Comparison of ENCODE assay signal across 8 cellular contexts in genomic region chr4:184734758-184735157, GRCh38. TPM values are rescaled to one million over a fixed set of nuclear protein-coding genes. Genes with fewer than 3 reads are reported as not detected.
A peak's percentile ranks its signal among the peaks of the same experiment; 100 is the strongest.
DNase-seq lines count a peak whose midpoint lies in the region; ATAC-seq, FAIRE-seq and TF ChIP-seq lines count a peak whose summit lies in the region.

No MANE protein-coding gene starts in this region.

- CTCF ChIA-PET in HepG2 (lab: Yijun Ruan, JAX; ENCODE audit: low intra/inter-chr PET ratio, low total read pairs) = no interaction called here

- no peaks in the 10 kb centered on the region for H3K27me3 Mint-ChIP-seq in activated T-cell treated with anti-CD3 and anti-CD28 coated beads, Interleukin-2, amount 50 U/mL, for 72 hours (ENCODE audit: low read depth)

- intact Hi-C loops in HepG2 (cut with micrococcal nuclease; ENCODE audit: unreplicated experiment) = loop anchor here (10.0 kb wide), 1 partner anchor 470 kb away; no protein-coding TSS in a partner anchor
- intact Hi-C loops in testis (cut with DNase I; ENCODE audit: low total_unique reads) = no loop called here

- WGBS in HepG2 (ENCODE audit: low lambda C conversion rate) = 31% methylated on average over 6 of the region's 6 CpGs
- 39 to 47% methylated on average over 6 of the region's 6 CpGs for WGBS in testis, 2 donors

- FAIRE-seq in HepG2 (lab: Jason Lieb, UNC) = no peak

- peak overlapping the region; percentile 79 for H3K4me2 ChIP-seq in HepG2 (ENCODE audit: low read depth, low read length)

- H3K27ac Mint-ChIP-seq in activated T-cell treated with anti-CD3 and anti-CD28 coated beads, Interleukin-2, amount 50 U/mL, for 72 hours = no peak overlapping the region
- peak overlapping the region; percentile 94 to 99 for H3K27ac Mint-ChIP-seq in activated naive CD4-positive, alpha-beta T cell treated with anti-CD3 and anti-CD28 coated beads, Interleukin-2, amount 50 U/mL, for 72 hours

- H4K20me1 ChIP-seq in HepG2 (ENCODE audit: insufficient read depth, low read length) = no peaks in the 10 kb centered on the region

- TSS peak; percentile 94 for BruUV-seq in HepG2 (replicated peaks; lab: Mats Ljungman, UMichigan)

- H3K4me3 ChIP-seq in HepG2 (replicated peaks in 1 of 3; ENCODE audit: insufficient read depth in 1 of 3, low read depth in 2 of 3, low read length in 3 of 3) (peak overlapping the region; percentile 49 to 88 (median 56); a peak in 5 of 6 replicates), testis (peak overlapping the region; percentile 62 to 82)

- H3K9me3 Mint-ChIP-seq in activated T-cell treated with anti-CD3 and anti-CD28 coated beads, Interleukin-2, amount 50 U/mL, for 72 hours = no peaks in the 10 kb centered on the region
- H3K9me3 Mint-ChIP-seq in activated naive CD4-positive, alpha-beta T cell treated with anti-CD3 and anti-CD28 coated beads, Interleukin-2, amount 50 U/mL, for 72 hours = no peaks in the 10 kb centered on the region

- no peak overlapping the region for H3K27ac ChIP-seq in HepG2 (ENCODE audit: extremely low read length, insufficient read depth, low read length)
- no peak overlapping the region for H3K27ac ChIP-seq in testis

- no peak for ATAC-seq in activated T-cell treated with anti-CD3 and anti-CD28 coated beads, Interleukin-2, amount 50 U/mL, for 72 hours (replicated peaks in 1 of 2)
- no peak for ATAC-seq in activated naive CD4-positive, alpha-beta T cell treated with anti-CD3 and anti-CD28 coated beads, Interleukin-2, amount 50 U/mL, for 72 hours
- ATAC-seq in HepG2 (no peak), GM21717 (IDR thresholded peaks at IDR 0.05; ENCODE audit: unreplicated experiment) (no peak)

- TF ChIP-seq POLR2A in HepG2 (IDR thresholded peaks at IDR 0.05; ENCODE audit: insufficient read depth in 1 of 2, low read depth in 2 of 2, low read length in 2 of 2) = no peak
- TF ChIP-seq POLR2A in testis (IDR thresholded peaks at IDR 0.05) = no peak

- H3K4me3 Mint-ChIP-seq in activated T-cell treated with anti-CD3 and anti-CD28 coated beads, Interleukin-2, amount 50 U/mL, for 72 hours = peak overlapping the region; percentile 99 to 100

- peaks cover 37% of the 10 kb centered on the region for H3K79me2 ChIP-seq in HepG2 (ENCODE audit: insufficient read depth, low read length)

- peaks cover 2 to 17% of the 10 kb centered on the region in 2 donors for H3K36me3 Mint-ChIP-seq in activated T-cell treated with anti-CD3 and anti-CD28 coated beads, Interleukin-2, amount 50 U/mL, for 72 hours (ENCODE audit: insufficient read depth in 2 of 2)
- H3K36me3 Mint-ChIP-seq in activated naive CD4-positive, alpha-beta T cell treated with anti-CD3 and anti-CD28 coated beads, Interleukin-2, amount 50 U/mL, for 72 hours = peaks cover 14 to 23% of the 10 kb centered on the region in 2 donors

- in situ Hi-C loops in HepG2 (cut with HindIII; ENCODE audit: extremely low pct_ligation_motif_present, low pct_unique_long_range_greater_than_20kb) = no loop called here

- TF ChIP-seq RAD21 in HepG2 (CRISPR knock-in tag; IDR thresholded peaks at IDR 0.05) = no peak

- H3K9me3 ChIP-seq in HepG2 (ENCODE audit: low read length) (no peaks in the 10 kb centered on the region), testis (no peaks in the 10 kb centered on the region)

- H3K4me1 Mint-ChIP-seq in activated T-cell treated with anti-CD3 and anti-CD28 coated beads, Interleukin-2, amount 50 U/mL, for 72 hours (ENCODE audit: low read depth) = peaks cover 36% of the 10 kb centered on the region

- no peak for DNase-seq in activated T-cell treated with anti-CD3 and anti-CD28 coated beads, Interleukin-2, amount 50 U/mL, for 72 hours
- DNase-seq in activated T-cell treated with anti-CD3 and anti-CD28 coated beads, Interleukin-2, amount 50 U/mL, for 1 hour = no peak
- no peak for DNase-seq in activated naive CD4-positive, alpha-beta T cell treated with anti-CD3 and anti-CD28 coated beads, Interleukin-2, amount 50 U/mL, for 72 hours (ENCODE audit: low spot score in 2 of 2)
- DNase-seq in HepG2 (ENCODE audit: low spot score) = no peak
- no peak for DNase-seq in testis
- no peak for DNase-seq in NOMO-1 (lab: John Stamatoyannopoulos, UW; ENCODE audit: unreplicated experiment in 2 of 2)
- no peak for DNase-seq in NOMO-1 treated with dmso at 0.1 percent for 144 hours (lab: John Stamatoyannopoulos, UW; ENCODE audit: unreplicated experiment)

- POLR2A ChIA-PET in HepG2 (lab: Yijun Ruan, JAX) = interaction anchor here (0.5 to 2.5 kb wide), 12 partner anchors 11 to 471 kb away, joined by 3 to 12 read pairs (median 4); partner anchors contain the start of genes CASP3, PRIMPOL and SLC25A4

- TF ChIP-seq CTCF in HepG2 (CRISPR knock-in tag; IDR thresholded peaks at IDR 0.05) (no peak), testis (IDR thresholded peaks at IDR 0.05) (no peak)

- H3K9ac ChIP-seq in HepG2 (ENCODE audit: insufficient read depth, low read depth, low read length) = peak overlapping the region; percentile 58

- TF ChIP-seq EP300 in HepG2 (IDR thresholded peaks at IDR 0.05; ENCODE audit: low read depth in 2 of 2, low read length in 2 of 2) = no peak
- TF ChIP-seq EP300 in HepG2 (CRISPR knock-in tag; IDR thresholded peaks at IDR 0.05; ENCODE audit: borderline replicate concordance) = no peak

- H3K4me1 ChIP-seq in HepG2 (ENCODE audit: insufficient read depth, low read length) (peaks cover 42% of the 10 kb centered on the region), testis (no peaks in the 10 kb centered on the region)

- H3K36me3 ChIP-seq in HepG2 (replicated peaks in 1 of 2; ENCODE audit: control insufficient read depth in 1 of 2, insufficient read depth in 2 of 2, low read length in 2 of 2) (peaks cover 0 to 3% of the 10 kb centered on the region in 2 experiments; a peak in 2 of 5 replicates), testis (ENCODE audit: low read depth, missing control alignments) (no peaks in the 10 kb centered on the region)

- peak overlapping the region; percentile 58 for H2AFZ ChIP-seq in HepG2 (ENCODE audit: low read length)

- no peaks in the 10 kb centered on the region for H3K27me3 ChIP-seq in HepG2 (ENCODE audit: control insufficient read depth in 1 of 2, insufficient read depth in 2 of 2, low read length in 2 of 2)
- no peaks in the 10 kb centered on the region for H3K27me3 ChIP-seq in testis

TF ChIP-seq in HepG2, 621 proteins besides CTCF, POLR2A, EP300 and RAD21 (continues in another document):
- TF ChIP-seq BRF2 (CRISPR knock-in tag; IDR thresholded peaks at IDR 0.05) (no peak), ZBTB8A (CRISPR knock-in tag; IDR thresholded peaks at IDR 0.05; ENCODE audit: borderline replicate concordance, low read depth) (no peak), ZBTB14 (CRISPR knock-in tag; IDR thresholded peaks at IDR 0.05) (no peak), FOXC1 (CRISPR knock-in tag; IDR thresholded peaks at IDR 0.05; ENCODE audit: borderline replicate concordance) (no peak), PHF20 (CRISPR knock-in tag; IDR thresholded peaks at IDR 0.05) (no peak), NCOR1 (IDR thresholded peaks at IDR 0.05; ENCODE audit: borderline replicate concordance, low read length) (no peak)

RNA-seq across cellular contexts. Expression of gene CENPU, which starts 0.9 kb away (rescaled TPM):
- total RNA-seq in activated T-cell treated with anti-CD3 and anti-CD28 coated beads, Interleukin-2, amount 50 U/mL, for 72 hours = 10 to 100 TPM; 80.9 to 82.3 TPM
- total RNA-seq in activated naive CD4-positive, alpha-beta T cell treated with anti-CD3 and anti-CD28 coated beads, Interleukin-2, amount 50 U/mL, for 72 hours = 10 to 100 TPM; 73.8 to 75.1 TPM
- total RNA-seq in HepG2 (2016; rRNA removed; fragmentation: Illumina TruSeq; extraction: Trizol) (35.8 and 39.5 TPM in 2 replicates), testis (100 to 1,000 TPM in 1 of 2 donors, 10 to 100 TPM in 1; 57.2 to 117 TPM)
- total RNA-seq in HepG2 (2016; cell fraction: cytosol; rRNA removed; fragmentation: Illumina TruSeq; extraction: Trizol; ENCODE audit: low read depth) = 8.2 and 10.1 TPM in 2 replicates
- total RNA-seq in HepG2 (2016; cell fraction: insoluble cytoplasmic fraction; rRNA removed; fragmentation: Illumina TruSeq; extraction: Trizol) = 38.2 and 42.4 TPM in 2 replicates
- total RNA-seq in HepG2 (2016; cell fraction: membrane; rRNA removed; fragmentation: Illumina TruSeq; extraction: Trizol) = 16.6 and 20.5 TPM in 2 replicates
- 39.9 and 48.4 TPM in 2 replicates for total RNA-seq in HepG2 (2016; cell fraction: nucleus; rRNA removed; fragmentation: Illumina TruSeq; extraction: Trizol)
- polyA plus RNA-seq in HepG2 (2011; rRNA removed) (9.4 and 11.7 TPM in 2 replicates), testis (ENCODE audit: insufficient read depth, low read depth, low replicate concordance) (132 TPM)
- 2.8 and 3.0 TPM in 2 replicates for polyA plus RNA-seq in HepG2 (2011; cell fraction: cytosol; rRNA removed)
- polyA plus RNA-seq in HepG2 (2011; cell fraction: nucleus; rRNA removed) = 10.6 and 11.4 TPM in 2 replicates
- polyA plus RNA-seq in HepG2 (2012) = 5.6 and 13.7 TPM in 2 replicates
- 9.4 and 9.6 TPM in 2 replicates for polyA plus RNA-seq in HepG2 (2016; cell fraction: cytosol; fragmentation: Illumina TruSeq; extraction: Trizol; ENCODE audit: low read depth)
- polyA plus RNA-seq in HepG2 (2016; cell fraction: insoluble cytoplasmic fraction; fragmentation: Illumina TruSeq; extraction: Trizol; ENCODE audit: low read depth) = 39.3 and 43.6 TPM in 2 replicates
- 10.5 and 12.6 TPM in 2 replicates for polyA plus RNA-seq in HepG2 (2016; cell fraction: membrane; fragmentation: Illumina TruSeq; extraction: Trizol; ENCODE audit: low read depth)
- polyA plus RNA-seq in HepG2 (2016; cell fraction: nucleus; fragmentation: Illumina TruSeq; extraction: Trizol; ENCODE audit: insufficient read depth, low read depth) = 79.2 and 84.0 TPM in 2 replicates
- polyA minus RNA-seq in HepG2 (2011; rRNA and poly(A)+ RNA removed; ENCODE audit: low replicate concordance) = 2.0 and 3.8 TPM in 2 replicates
- polyA minus RNA-seq in HepG2 (2011; cell fraction: cytosol; rRNA and poly(A)+ RNA removed) = 3.2 and 3.7 TPM in 2 replicates
- 21.8 and 22.4 TPM in 2 replicates for polyA minus RNA-seq in HepG2 (2011; cell fraction: nucleus; rRNA and poly(A)+ RNA removed)
